ENCODE assay signal across 7 cellular contexts in genomic region chr13:41019578-41020347, GRCh38. TPM values are rescaled to one million over a fixed set of nuclear protein-coding genes. Genes with fewer than 3 reads are reported as not detected.
DNase-seq lines count a peak whose midpoint lies in the region; ATAC-seq, FAIRE-seq and TF ChIP-seq lines count a peak whose summit lies in the region.

No MANE protein-coding gene starts in this region.

- H3K9me3 Mint-ChIP-seq in glutamatergic neuron (ENCODE audit: unreplicated experiment) = no peaks in the 10 kb centered on the region

- H3K79me2 ChIP-seq in OCI-LY7 (ENCODE audit: insufficient read depth, low read depth, low read length) (peaks cover 100% of the 10 kb centered on the region), hepatocyte (peaks cover 86% of the 10 kb centered on the region)

- peak overlapping the region; percentile 78 for H3K4me2 ChIP-seq in OCI-LY7 (ENCODE audit: low read length)
- H3K4me2 ChIP-seq in hepatocyte = peak overlapping the region; percentile 71

- H3K36me3 Mint-ChIP-seq in glutamatergic neuron (ENCODE audit: unreplicated experiment) = no peaks in the 10 kb centered on the region

- H3K4me3 ChIP-seq in OCI-LY7 (ENCODE audit: low read depth, low read length, poor library complexity, severe bottlenecking) (peak overlapping the region; percentile 84), hepatocyte (peak overlapping the region; percentile 7), stomach (peak overlapping the region in 2 of 4 donors; percentile 32)

- peaks cover 42% of the 10 kb centered on the region for H3K36me3 ChIP-seq in OCI-LY7 (ENCODE audit: insufficient read depth, low read length)
- no peaks in the 10 kb centered on the region for H3K36me3 ChIP-seq in hepatocyte (replicated peaks; ENCODE audit: insufficient read depth, low read depth)
- H3K36me3 ChIP-seq in stomach = no peaks in the 10 kb centered on the region

- no peak for TF ChIP-seq POLR2A in stomach (IDR thresholded peaks at IDR 0.05)
- no peak for TF ChIP-seq POLR2A in H54 (IDR thresholded peaks at IDR 0.05; ENCODE audit: low read depth, low read length)

- H3K27me3 ChIP-seq in hepatocyte = no peaks in the 10 kb centered on the region
- no peaks in the 10 kb centered on the region for H3K27me3 ChIP-seq in stomach

- H2AFZ ChIP-seq in OCI-LY7 (ENCODE audit: low read length) (peak overlapping the region; percentile 24; the same call in 1 of the 2 replicates), hepatocyte (no peak overlapping the region)

- POLR2A ChIA-PET in OCI-LY7 (lab: Charles Lee) = interaction anchor here (0.6 to 8.5 kb wide), 24 partner anchors 9 to 482 kb away, joined by 3 to 152 read pairs (median 6); partner anchors contain the start of gene WBP4

- FAIRE-seq in H54 (lab: Jason Lieb, UNC) = no peak

- intact Hi-C loops in OCI-LY7 (cut with micrococcal nuclease; ENCODE audit: unreplicated experiment) (loop anchor here (1.0 kb wide), 1 partner anchor 41 kb away; no protein-coding TSS in a partner anchor), stomach (cut with DNase I; ENCODE audit: low total_unique reads) (no loop called here)

- TF ChIP-seq EP300 in stomach (IDR thresholded peaks at IDR 0.05) = no peak

- WGBS in hepatocyte (ENCODE audit: low lambda C conversion rate, missing lambda C conversion rate) = 59% methylated on average over 2 of the region's 2 CpGs
- WGBS in stomach, 5 donors = 29 to 48% (median 31%) methylated on average over 2 of the region's 2 CpGs

- DNase-seq in OCI-LY7 (ENCODE audit: low spot score) (no peak), hepatocyte (ENCODE audit: low spot score) (peak; percentile 36), stomach (no peak), glutamatergic neuron (no peak), H54 (ENCODE audit: insufficient read length, low spot score) (no peak), NCI-H510A treated with DMSO at 0.1 percent for 48 hours (lab: John Stamatoyannopoulos, UW) (no peak)

- peak; percentile 32 for ATAC-seq in GM21737 (IDR thresholded peaks at IDR 0.05; ENCODE audit: unreplicated experiment)

- peak overlapping the region; percentile 94 for H3K27ac ChIP-seq in OCI-LY7 (ENCODE audit: low read depth, low read length, poor library complexity, severe bottlenecking)
- H3K27ac ChIP-seq in hepatocyte = peak overlapping the region; percentile 96
- H3K27ac ChIP-seq in stomach = peak overlapping the region; percentile 82 to 92 (median 88)

- H3K27me3 Mint-ChIP-seq in glutamatergic neuron (ENCODE audit: unreplicated experiment) = no peaks in the 10 kb centered on the region

- H3K9me2 ChIP-seq in OCI-LY7 (ENCODE audit: insufficient read depth, low read length) (no peaks in the 10 kb centered on the region), hepatocyte (replicated peaks; ENCODE audit: insufficient read depth) (no peaks in the 10 kb centered on the region)

- H3K4me1 Mint-ChIP-seq in glutamatergic neuron (ENCODE audit: low read depth, unreplicated experiment) = no peaks in the 10 kb centered on the region

- H3K27ac Mint-ChIP-seq in glutamatergic neuron (ENCODE audit: unreplicated experiment) = no peak overlapping the region

- H4K20me1 ChIP-seq in OCI-LY7 (ENCODE audit: insufficient read depth, low read length) (no peaks in the 10 kb centered on the region), hepatocyte (ENCODE audit: insufficient read depth, poor library complexity, severe bottlenecking) (peaks cover 17% of the 10 kb centered on the region)

- BruUV-seq in OCI-LY7 (replicated peaks; lab: Mats Ljungman, UMichigan) = no TSS peak

- no peaks in the 10 kb centered on the region; the same call in 1 of the 2 replicates for H3K9me3 ChIP-seq in OCI-LY7 (ENCODE audit: low read length)
- H3K9me3 ChIP-seq in hepatocyte (ENCODE audit: low read depth) = no peaks in the 10 kb centered on the region
- no peaks in the 10 kb centered on the region for H3K9me3 ChIP-seq in stomach

- H3K4me3 Mint-ChIP-seq in glutamatergic neuron (ENCODE audit: unreplicated experiment) = no peak overlapping the region

- TF ChIP-seq CTCF in OCI-LY7 (conservative IDR thresholded peaks at IDR 0.05; ENCODE audit: low read length) (no peak), hepatocyte (IDR thresholded peaks at IDR 0.05; ENCODE audit: poor library complexity) (no peak), stomach (IDR thresholded peaks at IDR 0.05) (no peak), glutamatergic neuron (IDR thresholded peaks at IDR 0.05; ENCODE audit: partially characterized antibody, unreplicated experiment) (no peak)

- peaks cover 49% of the 10 kb centered on the region for H3K4me1 ChIP-seq in OCI-LY7 (ENCODE audit: insufficient read depth, low read length, poor library complexity, severe bottlenecking)
- H3K4me1 ChIP-seq in hepatocyte (ENCODE audit: insufficient read depth) = peaks cover 25% of the 10 kb centered on the region
- peaks cover 4 to 96% (median 46%) of the 10 kb centered on the region in 4 donors for H3K4me1 ChIP-seq in stomach

- CTCF ChIA-PET in OCI-LY7 (lab: Charles Lee; ENCODE audit: unreplicated experiment) = interaction anchor here (1.1 to 1.6 kb wide), 2 partner anchors 16 to 32 kb away, joined by 3 to 4 read pairs; no protein-coding TSS in a partner anchor

RNA-seq across cellular contexts. Expression of gene ELF1, which starts 0.6 kb away (rescaled TPM):
- 106 and 111 TPM in 2 replicates for total RNA-seq in OCI-LY7 (2014; rRNA removed; shearing (Covaris generic))
- total RNA-seq in OCI-LY7 (2022) (248 and 276 TPM in 2 replicates), hepatocyte (91.1 and 94.6 TPM in 2 replicates), stomach (100 to 1,000 TPM in 1 of 5 donors, 10 to 100 TPM in 4; 13.3 to 113 (median 49.7) TPM), glutamatergic neuron (ENCODE audit: unreplicated experiment) (9.8 TPM)
- polyA plus RNA-seq in hepatocyte (39.4 and 44.4 TPM in 2 replicates), stomach (10 to 100 TPM; 10.9 to 31.8 (median 19.8) TPM)

RNA-seq across cellular contexts. Expression of gene WBP4, which starts 41.5 kb away (rescaled TPM):
- total RNA-seq in OCI-LY7 (2014; rRNA removed; shearing (Covaris generic)) = 5.9 and 7.9 TPM in 2 replicates
- 7.3 and 8.6 TPM in 2 replicates for total RNA-seq in OCI-LY7 (2022)
- total RNA-seq in hepatocyte = 6.1 and 8.4 TPM in 2 replicates
- polyA plus RNA-seq in hepatocyte = 8.4 and 11.3 TPM in 2 replicates
- 10 to 100 TPM in 2 of 5 donors, 1 to 10 TPM in 2, under 1 TPM in 1; 0.58 to 18.9 (median 8.5) TPM for total RNA-seq in stomach
- 10 to 100 TPM in 1 of 3 donors, 1 to 10 TPM in 2; 8.7 to 15.7 (median 9.9) TPM for polyA plus RNA-seq in stomach
- total RNA-seq in glutamatergic neuron (ENCODE audit: unreplicated experiment) = 8.9 TPM
